33 cellular contexts compared by ENCODE assay signal in the genomic region with DNA sequence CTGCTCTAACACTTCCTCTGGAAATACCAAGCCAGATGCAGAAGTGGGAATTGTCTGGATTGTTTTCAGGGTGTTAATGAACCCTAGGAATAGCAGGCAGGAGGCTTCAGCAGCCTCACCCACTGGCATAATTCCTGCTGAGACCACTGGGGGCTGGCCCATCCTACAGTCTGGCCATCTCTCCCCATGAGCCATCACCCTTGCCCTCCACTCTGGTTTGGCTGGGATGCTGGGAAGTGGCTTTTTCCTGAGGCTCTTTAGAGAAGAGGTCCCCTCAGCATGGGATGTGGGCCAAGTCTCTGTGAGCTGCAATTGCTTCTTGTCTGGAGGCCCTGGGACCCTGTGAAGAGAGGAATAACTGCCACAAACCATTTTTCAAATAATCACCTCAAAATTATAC. TPM values are rescaled to one million over a fixed set of nuclear protein-coding genes. Genes with fewer than 3 reads are reported as not detected.
DNase-seq lines count a peak whose midpoint lies in the region; ATAC-seq, FAIRE-seq and TF ChIP-seq lines count a peak whose summit lies in the region.
"Had no signal": no experiment of that assay in that cellular context is flagged by ENCODE, and none has a peak within 500 bp of the region (broad histone marks: within the 10 kb centered on the region; RNA-seq: fewer than 3 reads in every experiment).

No MANE protein-coding gene starts in this region.

- peaks cover 0 to 3% of the 10 kb centered on the region in 2 experiments for H3K27me3 ChIP-seq in endothelial cell of umbilical vein (ENCODE audit: control insufficient read depth in 2 of 2, insufficient read depth in 2 of 2, low read length in 2 of 2)
- no peaks in the 10 kb centered on the region for H3K27me3 ChIP-seq in osteoblast (ENCODE audit: insufficient read depth, low read length)
- H3K27me3 ChIP-seq: pancreas, SJSA1, testis had no signal

- no peak for TF ChIP-seq POLR2A in endothelial cell of umbilical vein (IDR thresholded peaks at IDR 0.05; ENCODE audit: low read depth, low read length)

- no peak for ATAC-seq in HG02588 (IDR thresholded peaks at IDR 0.05; ENCODE audit: unreplicated experiment)
- ATAC-seq: pancreas; stimulated activated naive CD8-positive, alpha-beta T cell treated with anti-CD3 and anti-CD28 coated beads, Interleukin-15, Interleukin-2, amounts not matched to agents 100 U/mL and 50 U/mL, for 24 hours; T-cell had no signal

- peaks cover 2% of the 10 kb centered on the region for H3K79me2 ChIP-seq in endothelial cell of umbilical vein (ENCODE audit: control insufficient read depth, insufficient read depth, low read length)
- peaks cover 62% of the 10 kb centered on the region for H3K79me2 ChIP-seq in osteoblast (ENCODE audit: insufficient read depth, low read length)

- no peak overlapping the region for H3K9ac ChIP-seq in endothelial cell of umbilical vein (replicated peaks; ENCODE audit: extremely low read depth, insufficient read depth, low read length)

- no peaks in the 10 kb centered on the region for H3K9me1 ChIP-seq in endothelial cell of umbilical vein (replicated peaks; ENCODE audit: control insufficient read depth, extremely low read depth, insufficient read depth, low read length)

- intact Hi-C loops in endothelial cell of umbilical vein (cut with micrococcal nuclease) = no loop called here

- H2AFZ ChIP-seq in endothelial cell of umbilical vein (ENCODE audit: low read depth, low read length) = no peak overlapping the region
- no peak overlapping the region for H2AFZ ChIP-seq in osteoblast (ENCODE audit: low read length)

- no TSS peak for BruUV-seq in endothelial cell of umbilical vein (replicated peaks; lab: Mats Ljungman, UMichigan)

- dilution Hi-C loops in endothelial cell of umbilical vein (cut with MboI; ENCODE audit: extremely low pct_ligation_motif_present, low sequenced_read_pairs) = no loop called here

- no peak overlapping the region for H3K4me2 ChIP-seq in endothelial cell of umbilical vein (ENCODE audit: insufficient read depth, low read length)
- H3K4me2 ChIP-seq in osteoblast (ENCODE audit: insufficient read depth, low read length) = no peak overlapping the region

- H4K20me1 ChIP-seq in endothelial cell of umbilical vein (replicated peaks; ENCODE audit: control insufficient read depth, extremely low read depth, insufficient read depth, low read length) (no peaks in the 10 kb centered on the region), osteoblast (ENCODE audit: insufficient read depth, low read length) (peaks cover 19% of the 10 kb centered on the region)

- H3K9me3 ChIP-seq in HEK293 (ENCODE audit: control insufficient read depth, insufficient read depth, low read depth, low read length) (no peaks in the 10 kb centered on the region), endothelial cell of umbilical vein (replicated peaks; ENCODE audit: control insufficient read depth, insufficient read depth, low read length) (no peaks in the 10 kb centered on the region), osteoblast (ENCODE audit: low read depth, low read length) (no peaks in the 10 kb centered on the region)
- H3K9me3 ChIP-seq: BE2C, pancreas, testis had no signal

- DNase-seq in DMS79 (lab: John Stamatoyannopoulos, UW) (peak; percentile 37), endothelial cell of umbilical vein (ENCODE audit: low read depth, low spot score) (peak; percentile 21), osteoblast (ENCODE audit: insufficient read length, low spot score, missing footprints) (peak; percentile 22), pons (ENCODE audit: low spot score) (no peak), DMS153 treated with DMSO at 0.1 percent for 48 hours (lab: John Stamatoyannopoulos, UW; ENCODE audit: unreplicated experiment) (no peak)
- DNase-seq: activated B cell treated with CpG ODN at 0.5 μM for 24 hours; activated CD4-positive, alpha-beta T cell treated with anti-CD3 and anti-CD28 coated beads, Interleukin-2, amount 50 U/mL, for 1 hour; activated effector memory CD4-positive, alpha-beta T cell treated with Interleukin-2 at 50 U/mL for 16 hours; activated T-cell treated with anti-CD3 and anti-CD28 coated beads, Interleukin-2, amount 50 U/mL, for 1 hour; BE2C; CD8-positive, alpha-beta memory T cell; glutamatergic neuron; HCEC 1CT; IMR-90; kidney; midbrain; MV-4-11; naive B cell; NCI-H1436 treated with DMSO at 0.1 percent for 48 hours; NCI-H2081 treated with DMSO at 0.1 percent for 48 hours; NCI-H446; NCI-H82; pancreas; stimulated activated CD4-positive, alpha-beta T cell treated with anti-CD3 and anti-CD28 coated beads, Interleukin-1b, Interleukin-23, amount 100 ng/mL, for 48 hours; stimulated activated naive CD8-positive, alpha-beta T cell treated with anti-CD3 and anti-CD28 coated beads, Interleukin-15, Interleukin-2, amounts not matched to agents 100 U/mL and 50 U/mL, for 24 hours; T-cell; testis had no signal

- TF ChIP-seq CTCF in HEK293 (tag by site-specific recombination; IDR thresholded peaks at IDR 0.05) = no peak
- TF ChIP-seq CTCF in endothelial cell of umbilical vein (IDR thresholded peaks at IDR 0.05; ENCODE audit: extremely low read depth in 1 of 2, insufficient read depth in 1 of 2, low read depth in 1 of 2, low read length in 2 of 2) = no peak
- no peak for TF ChIP-seq CTCF in osteoblast (IDR thresholded peaks at IDR 0.05; ENCODE audit: extremely low read depth, low read depth, low read length)

- no peak for FAIRE-seq in endothelial cell of umbilical vein (lab: Jason Lieb, UNC)
- FAIRE-seq: colon, GM12891, kidney, pancreas had no signal

- POLR2A ChIA-PET in HEK293 (lab: Yijun Ruan, JAX) = interaction anchor here (0.7 kb wide), 1 partner anchor 20 kb away, joined by 6 read pairs; no protein-coding TSS in a partner anchor
- POLR2A ChIA-PET in endothelial cell of umbilical vein (lab: Charles Lee) = no interaction called here

- H3K36me3 ChIP-seq in HEK293 (ENCODE audit: control insufficient read depth in 2 of 2, insufficient read depth in 1 of 2, low read length in 2 of 2) = peaks cover 0 to 10% of the 10 kb centered on the region in 2 experiments; a peak in 2 of 3 replicates
- peaks cover 0 to 1% of the 10 kb centered on the region in 2 experiments for H3K36me3 ChIP-seq in endothelial cell of umbilical vein (ENCODE audit: control insufficient read depth in 2 of 2, extremely low read depth in 1 of 2, insufficient read depth in 2 of 2, low read length in 2 of 2)
- H3K36me3 ChIP-seq in osteoblast (ENCODE audit: insufficient read depth, low read length) = no peaks in the 10 kb centered on the region
- H3K36me3 ChIP-seq: BE2C, cardiac muscle cell, pancreas had no signal

- no peak overlapping the region for H3K27ac ChIP-seq in HEK293 (ENCODE audit: extremely low read depth, low read depth, low read length)
- no peak overlapping the region for H3K27ac ChIP-seq in endothelial cell of umbilical vein (ENCODE audit: insufficient read depth, low read depth, low read length)
- no peak overlapping the region for H3K27ac ChIP-seq in osteoblast (ENCODE audit: low read depth, low read length)
- H3K27ac ChIP-seq: cardiac muscle cell, pancreas, SJSA1 had no signal

- H3K4me3 ChIP-seq in HEK293 (ENCODE audit: low read depth, low read length) (no peak overlapping the region), endothelial cell of umbilical vein (replicated peaks in 1 of 3; ENCODE audit: insufficient read depth in 1 of 3, low read depth in 1 of 3, low read length in 3 of 3) (no peak overlapping the region), osteoblast (ENCODE audit: insufficient read depth, low read length) (no peak overlapping the region)
- H3K4me3 ChIP-seq: cardiac muscle cell, pancreas, SJSA1, testis had no signal

- CTCF ChIA-PET in HEK293 (lab: Yijun Ruan, JAX) = interaction anchor here (1.4 kb wide), 1 partner anchor 148 kb away, joined by 5 read pairs; no protein-coding TSS in a partner anchor
- CTCF ChIA-PET in endothelial cell of umbilical vein (lab: Charles Lee) = interaction anchor here (1.4 kb wide), 1 partner anchor 133 kb away, joined by 3 read pairs; no protein-coding TSS in a partner anchor

- H3K4me1 ChIP-seq in HEK293 (ENCODE audit: control insufficient read depth, insufficient read depth, low read length) (peaks cover 3% of the 10 kb centered on the region; the same call in 1 of the 2 replicates), endothelial cell of umbilical vein (ENCODE audit: control insufficient read depth, extremely low read depth, insufficient read depth, low read length) (peaks cover 13% of the 10 kb centered on the region), osteoblast (ENCODE audit: insufficient read depth, low read length) (peaks cover 8% of the 10 kb centered on the region)
- H3K4me1 ChIP-seq: BE2C, pancreas had no signal

TF ChIP-seq in HEK293, 187 proteins besides CTCF, POLR2A, EP300 and RAD21:
- TF ChIP-seq ZIC2 (tag by site-specific recombination; IDR thresholded peaks at IDR 0.05) (peak; percentile 30; the same call in 1 of the 2 replicates), ZNF530 (tag by site-specific recombination; IDR thresholded peaks at IDR 0.05; ENCODE audit: low read depth) (no peak), ZNF24 (tag by site-specific recombination; IDR thresholded peaks at IDR 0.05) (no peak)

TF ChIP-seq in endothelial cell of umbilical vein, 7 proteins besides CTCF, POLR2A, EP300 and RAD21:
- TF ChIP-seq MYC (IDR thresholded peaks at IDR 0.05; ENCODE audit: low read depth, low read length) (no peak), FOS (IDR thresholded peaks at IDR 0.05; ENCODE audit: borderline replicate concordance, insufficient read depth, low read length) (no peak), POLR2AphosphoS5 (IDR thresholded peaks at IDR 0.05; ENCODE audit: insufficient read depth, low read depth, low read length) (no peak), EZH2 (IDR thresholded peaks at IDR 0.05; ENCODE audit: borderline replicate concordance, low read depth, low read length, severe bottlenecking) (no peak), JUN (IDR thresholded peaks at IDR 0.05; ENCODE audit: borderline replicate concordance, insufficient read depth, insufficient read length, low read depth) (no peak), GATA2 (IDR thresholded peaks at IDR 0.05; ENCODE audit: insufficient read depth, insufficient read length, low read depth, low read length) (no peak)
- TF ChIP-seq, protein P1, sequence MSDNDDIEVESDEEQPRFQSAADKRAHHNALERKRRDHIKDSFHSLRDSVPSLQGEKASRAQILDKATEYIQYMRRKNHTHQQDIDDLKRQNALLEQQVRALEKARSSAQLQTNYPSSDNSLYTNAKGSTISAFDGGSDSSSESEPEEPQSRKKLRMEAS (IDR thresholded peaks at IDR 0.05; ENCODE audit: insufficient read depth, insufficient read length) = no peak

RNA-seq across cellular contexts. Expression of a gene that starts 3.9 kb away (rescaled TPM):
- total RNA-seq in endothelial cell of umbilical vein = 13.2 and 17.4 TPM in 2 replicates
- polyA plus RNA-seq in endothelial cell of umbilical vein = 8.5 and 9.6 TPM in 2 replicates
- polyA plus RNA-seq in endothelial cell of umbilical vein (2011; cell fraction: cytosol; rRNA removed) = 5.8 and 6.6 TPM in 2 replicates
- polyA plus RNA-seq in endothelial cell of umbilical vein (2011; cell fraction: nucleus; rRNA removed) = 14.6 and 18.0 TPM in 2 replicates
- 20.3 and 32.1 TPM in 2 replicates for polyA plus RNA-seq in endothelial cell of umbilical vein (2012)
- 6.4 and 7.3 TPM in 2 replicates for polyA minus RNA-seq in endothelial cell of umbilical vein
- not detected for polyA minus RNA-seq in endothelial cell of umbilical vein (2011; cell fraction: cytosol; rRNA and poly(A)+ RNA removed)
- 11.3 and 15.2 TPM in 2 replicates for polyA minus RNA-seq in endothelial cell of umbilical vein (2011; cell fraction: nucleus; rRNA and poly(A)+ RNA removed)
- 2.5 and 2.7 TPM in 2 replicates for total RNA-seq in osteoblast
- total RNA-seq: CD8-positive, alpha-beta memory T cell had no signal

Comparison
In these comparisons a context has a peak if more than half of its experiments do, and no peak if none do; other contexts are left out.
1. DNase-seq: peak in DMS79 (single experiment), endothelial cell of umbilical vein (single experiment) and osteoblast (single experiment); none in pons (single experiment) and DMS153 treated with DMSO at 0.1 percent for 48 hours (single experiment).